Comparison of ENCODE assay signal across 14 cellular contexts in the genomic region with DNA sequence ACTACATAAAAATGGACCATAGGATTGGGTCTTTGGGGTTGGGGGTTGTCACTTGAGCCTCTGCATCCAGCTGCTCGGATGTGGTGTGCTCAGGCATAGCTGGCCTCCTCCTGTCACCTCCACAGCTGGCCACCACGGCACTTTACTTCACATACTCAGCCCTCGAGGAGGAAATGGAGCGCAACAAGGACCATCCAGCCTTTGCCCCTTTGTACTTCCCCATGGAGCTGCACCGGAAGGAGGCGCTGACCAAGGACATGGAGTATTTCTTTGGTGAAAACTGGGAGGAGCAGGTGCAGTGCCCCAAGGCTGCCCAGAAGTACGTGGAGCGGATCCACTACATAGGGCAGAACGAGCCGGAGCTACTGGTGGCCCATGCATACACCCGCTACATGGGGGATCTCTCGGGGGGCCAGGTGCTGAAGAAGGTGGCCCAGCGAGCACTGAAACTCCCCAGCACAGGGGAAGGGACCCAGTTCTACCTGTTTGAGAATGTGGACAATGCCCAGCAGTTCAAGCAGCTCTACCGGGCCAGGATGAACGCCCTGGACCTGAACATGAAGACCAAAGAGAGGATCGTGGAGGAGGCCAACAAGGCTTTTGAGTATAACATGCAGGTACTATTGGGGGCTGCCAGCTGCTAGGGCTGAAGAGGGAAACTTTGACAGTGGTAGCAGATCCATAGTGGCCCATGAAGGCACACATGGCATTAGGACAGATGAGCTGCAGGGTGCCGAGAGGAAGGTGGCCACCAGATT. TPM values are rescaled to one million over a fixed set of nuclear protein-coding genes. Genes with fewer than 3 reads are reported as not detected.
A peak's percentile ranks its signal among the peaks of the same experiment; 100 is the strongest.
DNase-seq lines count a peak whose midpoint lies in the region; ATAC-seq lines count a peak whose summit lies in the region.
"Had no signal": no experiment of that assay in that cellular context is flagged by ENCODE, and none has a peak within 500 bp of the region (broad histone marks: within the 10 kb centered on the region; RNA-seq: fewer than 3 reads in every experiment).

No MANE protein-coding gene starts in this region.

- no peaks in the 10 kb centered on the region for H3K9me3 Mint-ChIP-seq in activated naive CD4-positive, alpha-beta T cell treated with anti-CD3 and anti-CD28 coated beads for 36 hours
- H3K9me3 Mint-ChIP-seq in activated naive CD8-positive, alpha-beta T cell treated with anti-CD3 and anti-CD28 coated beads for 36 hours: no peaks in the 10 kb centered on the region
- no peaks in the 10 kb centered on the region for H3K9me3 Mint-ChIP-seq in stimulated activated effector memory CD8-positive, alpha-beta T cell treated with anti-CD3 and anti-CD28 coated beads, Interleukin-12 subunit alpha, Interleukin-12 subunit beta, amount 100 ng/mL, for 72 hours

- H3K27ac Mint-ChIP-seq in activated naive CD4-positive, alpha-beta T cell treated with anti-CD3 and anti-CD28 coated beads for 36 hours: peak overlapping the region; percentile 91
- peak overlapping the region; percentile 46 for H3K27ac Mint-ChIP-seq in activated naive CD8-positive, alpha-beta T cell treated with anti-CD3 and anti-CD28 coated beads for 36 hours
- H3K27ac Mint-ChIP-seq in stimulated activated effector memory CD8-positive, alpha-beta T cell treated with anti-CD3 and anti-CD28 coated beads, Interleukin-12 subunit alpha, Interleukin-12 subunit beta, amount 100 ng/mL, for 72 hours: peak overlapping the region; percentile 91

- H3K36me3 Mint-ChIP-seq in activated naive CD4-positive, alpha-beta T cell treated with anti-CD3 and anti-CD28 coated beads for 36 hours (ENCODE audit: low read depth): peaks cover 27% of the 10 kb centered on the region
- H3K36me3 Mint-ChIP-seq in activated naive CD8-positive, alpha-beta T cell treated with anti-CD3 and anti-CD28 coated beads for 36 hours: peaks cover 19% of the 10 kb centered on the region
- peaks cover 79% of the 10 kb centered on the region for H3K36me3 Mint-ChIP-seq in stimulated activated effector memory CD8-positive, alpha-beta T cell treated with anti-CD3 and anti-CD28 coated beads, Interleukin-12 subunit alpha, Interleukin-12 subunit beta, amount 100 ng/mL, for 72 hours

- CTCF ChIA-PET in activated naive CD4-positive, alpha-beta T cell treated with anti-CD3 and anti-CD28 coated beads for 36 hours (lab: Charles Lee): interaction anchor here (0.6 to 6.3 kb wide), 21 partner anchors 7 to 375 kb away, joined by 3 to 93 read pairs (median 7); a partner anchor contains a TSS

- intact Hi-C loops in activated naive CD4-positive, alpha-beta T cell treated with anti-CD3 and anti-CD28 coated beads for 36 hours (cut with micrococcal nuclease): loop anchor here (2.0 to 5.0 kb wide), 3 partner anchors 31 to 450 kb away; a partner anchor contains a TSS

- no peaks in the 10 kb centered on the region for H3K27me3 Mint-ChIP-seq in activated naive CD4-positive, alpha-beta T cell treated with anti-CD3 and anti-CD28 coated beads for 36 hours (ENCODE audit: low read depth)
- H3K27me3 Mint-ChIP-seq in activated naive CD8-positive, alpha-beta T cell treated with anti-CD3 and anti-CD28 coated beads for 36 hours: no peaks in the 10 kb centered on the region

- H3K4me3 Mint-ChIP-seq in activated naive CD4-positive, alpha-beta T cell treated with anti-CD3 and anti-CD28 coated beads for 36 hours: no peak overlapping the region
- H3K4me3 Mint-ChIP-seq in activated naive CD8-positive, alpha-beta T cell treated with anti-CD3 and anti-CD28 coated beads for 36 hours: no peak overlapping the region
- no peak overlapping the region for H3K4me3 Mint-ChIP-seq in stimulated activated effector memory CD8-positive, alpha-beta T cell treated with anti-CD3 and anti-CD28 coated beads, Interleukin-12 subunit alpha, Interleukin-12 subunit beta, amount 100 ng/mL, for 72 hours

- no peak for DNase-seq in activated naive CD4-positive, alpha-beta T cell treated with anti-CD3 and anti-CD28 coated beads for 36 hours
- DNase-seq in activated naive CD4-positive, alpha-beta T cell treated with Interleukin-2 at 50 U/mL for 16 hours: no peak
- no peak for DNase-seq in activated naive CD8-positive, alpha-beta T cell treated with anti-CD3 and anti-CD28 coated beads for 36 hours
- DNase-seq in stimulated activated effector memory CD8-positive, alpha-beta T cell treated with anti-CD3 and anti-CD28 coated beads, Interleukin-12 subunit alpha, Interleukin-12 subunit beta, amount 100 ng/mL, for 72 hours (ENCODE audit: low spot score in 2 of 2): no peak
- DNase-seq in EL: no peak
- DNase-seq: activated CD4-positive, alpha-beta T cell treated with anti-CD3 and anti-CD28 coated beads, Interleukin-2, amount 50 U/mL, for 4 hours; Caco-2; cerebellar nuclear complex; NCI-H1092 treated with DMSO at 0.1 percent for 48 hours; NCI-H2227 treated with DMSO at 0.1 percent for 48 hours; SIG-M5; small intestine had no signal

- H3K4me1 Mint-ChIP-seq in activated naive CD4-positive, alpha-beta T cell treated with anti-CD3 and anti-CD28 coated beads for 36 hours (ENCODE audit: low read depth): peaks cover 37% of the 10 kb centered on the region
- H3K4me1 Mint-ChIP-seq in activated naive CD8-positive, alpha-beta T cell treated with anti-CD3 and anti-CD28 coated beads for 36 hours: peaks cover 37% of the 10 kb centered on the region
- H3K4me1 Mint-ChIP-seq in stimulated activated effector memory CD8-positive, alpha-beta T cell treated with anti-CD3 and anti-CD28 coated beads, Interleukin-12 subunit alpha, Interleukin-12 subunit beta, amount 100 ng/mL, for 72 hours: peaks cover 61% of the 10 kb centered on the region

- no peak for ATAC-seq in stimulated activated effector memory CD8-positive, alpha-beta T cell treated with anti-CD3 and anti-CD28 coated beads, Interleukin-12 subunit alpha, Interleukin-12 subunit beta, amount 100 ng/mL, for 72 hours
- no peak for ATAC-seq in HG03108 (IDR thresholded peaks at IDR 0.05; ENCODE audit: unreplicated experiment)

RNA-seq across cellular contexts. Expression of a gene that starts 30.8 kb away (rescaled TPM):
- 10 to 100 TPM; 31.9 to 35.7 TPM for total RNA-seq in activated naive CD4-positive, alpha-beta T cell treated with anti-CD3 and anti-CD28 coated beads for 36 hours
- total RNA-seq in activated naive CD8-positive, alpha-beta T cell treated with anti-CD3 and anti-CD28 coated beads for 36 hours: 10 to 100 TPM; 33.0 to 33.3 TPM

RNA-seq across cellular contexts. Expression of a gene that starts 31.6 kb away (rescaled TPM):
- total RNA-seq in activated naive CD4-positive, alpha-beta T cell treated with anti-CD3 and anti-CD28 coated beads for 36 hours: 10 to 100 TPM; 46.8 to 49.3 TPM
- 10 to 100 TPM; 84.4 to 88.4 TPM for total RNA-seq in activated naive CD8-positive, alpha-beta T cell treated with anti-CD3 and anti-CD28 coated beads for 36 hours

RNA-seq across cellular contexts. Expression of a gene that starts 33.3 kb away (rescaled TPM):
- total RNA-seq in activated naive CD4-positive, alpha-beta T cell treated with anti-CD3 and anti-CD28 coated beads for 36 hours: 10 to 100 TPM; 30.5 to 30.8 TPM
- 10 to 100 TPM; 62.5 to 64.4 TPM for total RNA-seq in activated naive CD8-positive, alpha-beta T cell treated with anti-CD3 and anti-CD28 coated beads for 36 hours

RNA-seq across cellular contexts. Expression of a gene that starts 48.4 kb away (rescaled TPM):
- total RNA-seq in activated naive CD4-positive, alpha-beta T cell treated with anti-CD3 and anti-CD28 coated beads for 36 hours: under 1 TPM; 0.07 to 0.30 TPM
- under 1 TPM; 0.08 to 0.20 TPM for total RNA-seq in activated naive CD8-positive, alpha-beta T cell treated with anti-CD3 and anti-CD28 coated beads for 36 hours
- total RNA-seq: glomerular endothelial cell had no signal
